ENCODE assay signal across 1 cellular context in genomic region chr21:45821315-45822001, GRCh38.
TF ChIP-seq lines count a peak whose summit lies in the region.

No MANE protein-coding gene starts in this region.

TF ChIP-seq in GM23338, 12 proteins besides CTCF, POLR2A, EP300 and RAD21 (continued from another document):
- TF ChIP-seq ZNF462 (CRISPR knock-in tag; IDR thresholded peaks at IDR 0.05) (no peak), ETS1 (IDR thresholded peaks at IDR 0.05) (no peak), JUNB (IDR thresholded peaks at IDR 0.05; ENCODE audit: unreplicated experiment) (no peak), EZH2 (IDR thresholded peaks at IDR 0.05; ENCODE audit: low read depth, unreplicated experiment) (no peak), CREB1 (CRISPR knock-in tag; IDR thresholded peaks at IDR 0.05; ENCODE audit: low read depth) (no peak)
